Comparison of ENCODE assay signal across 17 cellular contexts in the genomic region with DNA sequence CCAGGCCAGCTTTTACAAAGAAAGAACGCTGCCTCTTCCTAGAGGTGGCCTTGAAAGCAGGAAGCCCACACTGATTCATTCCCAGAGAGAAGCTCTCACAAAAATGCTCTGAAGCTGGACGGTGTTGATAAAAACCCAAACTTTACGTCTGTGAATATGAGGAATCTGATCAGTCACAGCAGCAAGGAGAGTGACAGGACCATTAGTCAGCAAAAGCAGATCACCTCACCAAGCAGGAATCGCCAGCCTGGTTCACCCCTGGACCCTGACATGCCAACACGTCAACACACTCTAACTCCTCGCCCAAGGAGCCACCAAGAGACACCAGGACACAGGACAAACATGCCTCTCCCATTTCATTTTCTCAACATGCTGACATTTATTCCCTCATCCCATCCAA.
DNase-seq lines count a peak whose midpoint lies in the region; ATAC-seq and TF ChIP-seq lines count a peak whose summit lies in the region.
"Had no signal": no experiment of that assay in that cellular context is flagged by ENCODE, and none has a peak within 500 bp of the region (broad histone marks: within the 10 kb centered on the region; RNA-seq: fewer than 3 reads in every experiment).

No MANE protein-coding gene starts in this region.

- DNase-seq in GM03348 (ENCODE audit: low spot score) (peak; percentile 14), PC-3 (peak; percentile 98), epithelial cell of esophagus (ENCODE audit: low read depth) (peak; percentile 81), renal cortical epithelial cell (ENCODE audit: low read depth) (peak; percentile 87), lower lobe of right lung (no peak), NCI-H146 treated with DMSO at 0.1 percent for 48 hours (lab: John Stamatoyannopoulos, UW; ENCODE audit: unreplicated experiment) (no peak), NCI-H446 treated with DMSO at 0.1 percent for 48 hours (lab: John Stamatoyannopoulos, UW) (no peak)
- DNase-seq: activated CD8-positive, alpha-beta T cell treated with anti-CD3 and anti-CD28 coated beads, Interleukin-2, amount 10 ng/mL, durations not matched to agents 7 days and 5 days; activated gamma-delta T cell; CD4-positive, alpha-beta memory T cell; central memory CD4-positive, alpha-beta T cell; head of caudate nucleus; left colon; naive B cell; NCI-H2081 treated with DMSO at 0.1 percent for 48 hours; SJCRH30; stimulated activated naive CD4-positive, alpha-beta T cell treated with Interleukin-2 at 50 U/mL for 16 hours had no signal

- H4K20me1 ChIP-seq in PC-3 (ENCODE audit: low read length): no peaks in the 10 kb centered on the region

- H3K36me3 ChIP-seq in PC-3 (ENCODE audit: low read depth, low read length) (no peaks in the 10 kb centered on the region), lower lobe of right lung (no peaks in the 10 kb centered on the region)
- H3K36me3 ChIP-seq: SJCRH30 had no signal

- peak overlapping the region; percentile 18; the same call in 1 of the 2 replicates for H3K4me3 ChIP-seq in PC-3 (ENCODE audit: low read length)
- no peak overlapping the region for H3K4me3 ChIP-seq in epithelial cell of esophagus (ENCODE audit: low read length)
- H3K4me3 ChIP-seq in lower lobe of right lung: no peak overlapping the region
- H3K4me3 ChIP-seq: SJCRH30 had no signal

- H3K9ac ChIP-seq in PC-3 (ENCODE audit: low read length): peak overlapping the region; percentile 15; the same call in 1 of the 2 replicates

- no peaks in the 10 kb centered on the region for H3F3A ChIP-seq in PC-3 (ENCODE audit: low read length, unreplicated experiment)

- peak; percentile 83 for ATAC-seq in PC-3
- ATAC-seq in lower lobe of right lung: no peak
- ATAC-seq: activated CD8-positive, alpha-beta T cell treated with anti-CD3 and anti-CD28 coated beads, Interleukin-2, amount 10 ng/mL, durations not matched to agents 7 days and 5 days; left colon had no signal

- intact Hi-C loops in PC-3 (cut with micrococcal nuclease) (no loop called here), lower lobe of right lung (cut with DNase I) (no loop called here)

- H3K9me3 ChIP-seq in PC-3 (ENCODE audit: low read length) (no peaks in the 10 kb centered on the region), lower lobe of right lung (no peaks in the 10 kb centered on the region)
- H3K9me3 ChIP-seq: SJCRH30 had no signal

- H3K9me2 ChIP-seq in PC-3 (replicated peaks; ENCODE audit: low read length): no peaks in the 10 kb centered on the region

- peak overlapping the region; percentile 76 for H3K27ac ChIP-seq in PC-3 (ENCODE audit: low read length)
- no peak overlapping the region for H3K27ac ChIP-seq in lower lobe of right lung
- H3K27ac ChIP-seq: SJCRH30 had no signal

- peak overlapping the region; percentile 51 for H2AFZ ChIP-seq in PC-3 (ENCODE audit: low read length)

- no peaks in the 10 kb centered on the region for H3K79me2 ChIP-seq in PC-3 (ENCODE audit: low read length)

- POLR2A ChIA-PET in PC-3 (lab: Charles Lee; ENCODE audit: unreplicated experiment): no interaction called here

- CTCF ChIA-PET in PC-3 (lab: Charles Lee): no interaction called here

- no peaks in the 10 kb centered on the region for H3K27me3 ChIP-seq in PC-3 (ENCODE audit: low read length)
- H3K27me3 ChIP-seq in lower lobe of right lung (ENCODE audit: low read depth): no peaks in the 10 kb centered on the region
- H3K27me3 ChIP-seq: SJCRH30 had no signal

- no TSS peak for BruUV-seq in PC-3 (replicated peaks; lab: Mats Ljungman, UMichigan)

- peak overlapping the region; percentile 71 for H3K4me2 ChIP-seq in PC-3 (ENCODE audit: low read length)

- H3K4me1 ChIP-seq in PC-3 (ENCODE audit: insufficient read depth, low read length): peaks cover 35% of the 10 kb centered on the region
- no peaks in the 10 kb centered on the region for H3K4me1 ChIP-seq in lower lobe of right lung

- TF ChIP-seq CTCF in PC-3 (conservative IDR thresholded peaks at IDR 0.05; ENCODE audit: low read depth, low read length) (no peak), epithelial cell of esophagus (IDR thresholded peaks at IDR 0.05; ENCODE audit: insufficient read depth, low read depth, low read length, missing control alignments) (no peak), lower lobe of right lung (IDR thresholded peaks at IDR 0.05) (no peak)

Comparison
In these comparisons a context has a peak if more than half of its experiments do, and no peak if none do; other contexts are left out.
1. DNase-seq: peak in GM03348 (single experiment), PC-3 (single experiment), epithelial cell of esophagus (single experiment) and renal cortical epithelial cell (single experiment); none in lower lobe of right lung (single experiment), NCI-H146 treated with DMSO at 0.1 percent for 48 hours (single experiment) and NCI-H446 treated with DMSO at 0.1 percent for 48 hours (single experiment).